In genomic region chr1:154324669-154325582, GRCh38 we compare ENCODE assay signal across 1 cellular context.
A peak's percentile ranks its signal among the peaks of the same experiment; 100 is the strongest.
TF ChIP-seq lines count a peak whose summit lies in the region.

TSS of gene ATP8B2 (plus strand) at chr1:154325525. CDS start at chr1:154328142, 2,617 bp downstream.

TF ChIP-seq in HepG2, 621 proteins besides CTCF, POLR2A, EP300 and RAD21 (continued from another document and continues in another):
- TF ChIP-seq, protein P1, sequence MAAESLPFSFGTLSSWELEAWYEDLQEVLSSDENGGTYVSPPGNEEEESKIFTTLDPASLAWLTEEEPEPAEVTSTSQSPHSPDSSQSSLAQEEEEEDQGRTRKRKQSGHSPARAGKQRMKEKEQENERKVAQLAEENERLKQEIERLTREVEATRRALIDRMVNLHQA (CRISPR knock-in tag; IDR thresholded peaks at IDR 0.05): no peak
- no peak for TF ChIP-seq NR2F1 (CRISPR knock-in tag; IDR thresholded peaks at IDR 0.05)
- no peak for TF ChIP-seq ZNF572 (CRISPR knock-in tag; IDR thresholded peaks at IDR 0.05)
- TF ChIP-seq ZNF878 (CRISPR knock-in tag; IDR thresholded peaks at IDR 0.05): no peak
- TF ChIP-seq ZNF569 (CRISPR knock-in tag; IDR thresholded peaks at IDR 0.05; ENCODE audit: borderline replicate concordance): no peak
- peak; percentile 52 for TF ChIP-seq ASH2L (IDR thresholded peaks at IDR 0.05; ENCODE audit: insufficient read length, low read depth, low read length)
- no peak for TF ChIP-seq SIN3B (IDR thresholded peaks at IDR 0.05; ENCODE audit: low read length)
- TF ChIP-seq AHR (CRISPR knock-in tag; IDR thresholded peaks at IDR 0.05): 0 out of 2 replicates have a peak, but pooled peaks have one; percentile 44
- no peak for TF ChIP-seq ZNF101 (CRISPR knock-in tag; IDR thresholded peaks at IDR 0.05; ENCODE audit: borderline replicate concordance, low read depth)
- no peak for TF ChIP-seq TCF12 (IDR thresholded peaks at IDR 0.05)
- no peak for TF ChIP-seq TCF12 (CRISPR knock-in tag; IDR thresholded peaks at IDR 0.05)
- TF ChIP-seq MIXL1 (CRISPR knock-in tag; IDR thresholded peaks at IDR 0.05): no peak
- peak; percentile 55; the same call in 1 of the 2 replicates for TF ChIP-seq ZNF788 (CRISPR knock-in tag; IDR thresholded peaks at IDR 0.05; ENCODE audit: borderline replicate concordance)
- no peak for TF ChIP-seq SP1 (IDR thresholded peaks at IDR 0.05)
- TF ChIP-seq SP1 (CRISPR knock-in tag; IDR thresholded peaks at IDR 0.05): peak; percentile 60; the same call in 1 of the 2 replicates
- no peak for TF ChIP-seq PAX8 (CRISPR knock-in tag; IDR thresholded peaks at IDR 0.05; ENCODE audit: borderline replicate concordance)
- no peak for TF ChIP-seq HCFC1 (IDR thresholded peaks at IDR 0.05; ENCODE audit: low read depth, low read length)
- TF ChIP-seq NFE2 (CRISPR knock-in tag; IDR thresholded peaks at IDR 0.05): no peak
- no peak for TF ChIP-seq NCOA2 (CRISPR knock-in tag; IDR thresholded peaks at IDR 0.05)
- no peak for TF ChIP-seq MBD4 (IDR thresholded peaks at IDR 0.05; ENCODE audit: borderline replicate concordance, low read length)
- 0 out of 2 replicates have a peak, but pooled peaks have one; percentile 29 for TF ChIP-seq ISL2 (CRISPR knock-in tag; IDR thresholded peaks at IDR 0.05)
- no peak; the same call in 1 of the 2 replicates for TF ChIP-seq ELF1 (CRISPR knock-in tag; IDR thresholded peaks at IDR 0.05)
- TF ChIP-seq ZNF550 (CRISPR knock-in tag; IDR thresholded peaks at IDR 0.05; ENCODE audit: borderline replicate concordance): no peak
- no peak for TF ChIP-seq ZNF235 (CRISPR knock-in tag; IDR thresholded peaks at IDR 0.05; ENCODE audit: borderline replicate concordance)
- peak; percentile 8; the same call in 1 of the 2 replicates for TF ChIP-seq CREM (IDR thresholded peaks at IDR 0.05)
- no peak for TF ChIP-seq CREM (CRISPR knock-in tag; IDR thresholded peaks at IDR 0.05)
- no peak for TF ChIP-seq PHF21A (CRISPR knock-in tag; IDR thresholded peaks at IDR 0.05)
- no peak for TF ChIP-seq ZNF790 (CRISPR knock-in tag; IDR thresholded peaks at IDR 0.05; ENCODE audit: borderline replicate concordance)
- no peak for TF ChIP-seq TRAFD1 (CRISPR knock-in tag; IDR thresholded peaks at IDR 0.05; ENCODE audit: borderline replicate concordance)
- no peak for TF ChIP-seq SRSF4 (IDR thresholded peaks at IDR 0.05; ENCODE audit: low read depth, low read length, poor library complexity, severe bottlenecking)
- no peak for TF ChIP-seq ZFYVE20 (CRISPR knock-in tag; IDR thresholded peaks at IDR 0.05; ENCODE audit: borderline replicate concordance, low read depth)
- no peak for TF ChIP-seq MBNL3 (CRISPR knock-in tag; conservative IDR thresholded peaks at IDR 0.05)
- TF ChIP-seq, protein P2, sequence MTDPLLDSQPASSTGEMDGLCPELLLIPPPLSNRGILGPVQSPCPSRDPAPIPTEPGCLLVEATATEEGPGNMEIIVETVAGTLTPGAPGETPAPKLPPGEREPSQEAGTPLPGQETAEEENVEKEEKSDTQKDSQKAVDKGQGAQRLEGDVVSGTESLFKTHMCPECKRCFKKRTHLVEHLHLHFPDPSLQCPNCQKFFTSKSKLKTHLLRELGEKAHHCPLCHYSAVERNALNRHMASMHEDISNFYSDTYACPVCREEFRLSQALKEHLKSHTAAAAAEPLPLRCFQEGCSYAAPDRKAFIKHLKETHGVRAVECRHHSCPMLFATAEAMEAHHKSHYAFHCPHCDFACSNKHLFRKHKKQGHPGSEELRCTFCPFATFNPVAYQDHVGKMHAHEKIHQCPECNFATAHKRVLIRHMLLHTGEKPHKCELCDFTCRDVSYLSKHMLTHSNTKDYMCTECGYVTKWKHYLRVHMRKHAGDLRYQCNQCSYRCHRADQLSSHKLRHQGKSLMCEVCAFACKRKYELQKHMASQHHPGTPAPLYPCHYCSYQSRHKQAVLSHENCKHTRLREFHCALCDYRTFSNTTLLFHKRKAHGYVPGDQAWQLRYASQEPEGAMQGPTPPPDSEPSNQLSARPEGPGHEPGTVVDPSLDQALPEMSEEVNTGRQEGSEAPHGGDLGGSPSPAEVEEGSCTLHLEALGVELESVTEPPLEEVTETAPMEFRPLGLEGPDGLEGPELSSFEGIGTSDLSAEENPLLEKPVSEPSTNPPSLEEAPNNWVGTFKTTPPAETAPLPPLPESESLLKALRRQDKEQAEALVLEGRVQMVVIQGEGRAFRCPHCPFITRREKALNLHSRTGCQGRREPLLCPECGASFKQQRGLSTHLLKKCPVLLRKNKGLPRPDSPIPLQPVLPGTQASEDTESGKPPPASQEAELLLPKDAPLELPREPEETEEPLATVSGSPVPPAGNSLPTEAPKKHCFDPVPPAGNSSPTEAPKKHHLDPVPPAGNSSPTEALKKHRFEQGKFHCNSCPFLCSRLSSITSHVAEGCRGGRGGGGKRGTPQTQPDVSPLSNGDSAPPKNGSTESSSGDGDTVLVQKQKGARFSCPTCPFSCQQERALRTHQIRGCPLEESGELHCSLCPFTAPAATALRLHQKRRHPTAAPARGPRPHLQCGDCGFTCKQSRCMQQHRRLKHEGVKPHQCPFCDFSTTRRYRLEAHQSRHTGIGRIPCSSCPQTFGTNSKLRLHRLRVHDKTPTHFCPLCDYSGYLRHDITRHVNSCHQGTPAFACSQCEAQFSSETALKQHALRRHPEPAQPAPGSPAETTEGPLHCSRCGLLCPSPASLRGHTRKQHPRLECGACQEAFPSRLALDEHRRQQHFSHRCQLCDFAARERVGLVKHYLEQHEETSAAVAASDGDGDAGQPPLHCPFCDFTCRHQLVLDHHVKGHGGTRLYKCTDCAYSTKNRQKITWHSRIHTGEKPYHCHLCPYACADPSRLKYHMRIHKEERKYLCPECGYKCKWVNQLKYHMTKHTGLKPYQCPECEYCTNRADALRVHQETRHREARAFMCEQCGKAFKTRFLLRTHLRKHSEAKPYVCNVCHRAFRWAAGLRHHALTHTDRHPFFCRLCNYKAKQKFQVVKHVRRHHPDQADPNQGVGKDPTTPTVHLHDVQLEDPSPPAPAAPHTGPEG (CRISPR knock-in tag; IDR thresholded peaks at IDR 0.05): no peak
- peak; percentile 27; the same call in 1 of the 2 replicates for TF ChIP-seq HDAC2 (CRISPR knock-in tag; IDR thresholded peaks at IDR 0.05)
- TF ChIP-seq BHLHE40 (IDR thresholded peaks at IDR 0.05; ENCODE audit: low read length): no peak
- TF ChIP-seq FOSL2 (CRISPR knock-in tag; IDR thresholded peaks at IDR 0.05): 0 out of 2 replicates have a peak, but pooled peaks have one; percentile 9
- TF ChIP-seq ZNF780A (CRISPR knock-in tag; IDR thresholded peaks at IDR 0.05): no peak
- TF ChIP-seq MAFG (CRISPR knock-in tag; IDR thresholded peaks at IDR 0.05): no peak
- TF ChIP-seq, protein P3, sequence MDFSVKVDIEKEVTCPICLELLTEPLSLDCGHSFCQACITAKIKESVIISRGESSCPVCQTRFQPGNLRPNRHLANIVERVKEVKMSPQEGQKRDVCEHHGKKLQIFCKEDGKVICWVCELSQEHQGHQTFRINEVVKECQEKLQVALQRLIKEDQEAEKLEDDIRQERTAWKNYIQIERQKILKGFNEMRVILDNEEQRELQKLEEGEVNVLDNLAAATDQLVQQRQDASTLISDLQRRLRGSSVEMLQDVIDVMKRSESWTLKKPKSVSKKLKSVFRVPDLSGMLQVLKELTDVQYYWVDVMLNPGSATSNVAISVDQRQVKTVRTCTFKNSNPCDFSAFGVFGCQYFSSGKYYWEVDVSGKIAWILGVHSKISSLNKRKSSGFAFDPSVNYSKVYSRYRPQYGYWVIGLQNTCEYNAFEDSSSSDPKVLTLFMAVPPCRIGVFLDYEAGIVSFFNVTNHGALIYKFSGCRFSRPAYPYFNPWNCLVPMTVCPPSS (IDR thresholded peaks at IDR 0.05): no peak
- TF ChIP-seq ZMYM2 (CRISPR knock-in tag; IDR thresholded peaks at IDR 0.05): no peak
- TF ChIP-seq ZNF230 (CRISPR knock-in tag; IDR thresholded peaks at IDR 0.05): no peak
- TF ChIP-seq, protein P4, sequence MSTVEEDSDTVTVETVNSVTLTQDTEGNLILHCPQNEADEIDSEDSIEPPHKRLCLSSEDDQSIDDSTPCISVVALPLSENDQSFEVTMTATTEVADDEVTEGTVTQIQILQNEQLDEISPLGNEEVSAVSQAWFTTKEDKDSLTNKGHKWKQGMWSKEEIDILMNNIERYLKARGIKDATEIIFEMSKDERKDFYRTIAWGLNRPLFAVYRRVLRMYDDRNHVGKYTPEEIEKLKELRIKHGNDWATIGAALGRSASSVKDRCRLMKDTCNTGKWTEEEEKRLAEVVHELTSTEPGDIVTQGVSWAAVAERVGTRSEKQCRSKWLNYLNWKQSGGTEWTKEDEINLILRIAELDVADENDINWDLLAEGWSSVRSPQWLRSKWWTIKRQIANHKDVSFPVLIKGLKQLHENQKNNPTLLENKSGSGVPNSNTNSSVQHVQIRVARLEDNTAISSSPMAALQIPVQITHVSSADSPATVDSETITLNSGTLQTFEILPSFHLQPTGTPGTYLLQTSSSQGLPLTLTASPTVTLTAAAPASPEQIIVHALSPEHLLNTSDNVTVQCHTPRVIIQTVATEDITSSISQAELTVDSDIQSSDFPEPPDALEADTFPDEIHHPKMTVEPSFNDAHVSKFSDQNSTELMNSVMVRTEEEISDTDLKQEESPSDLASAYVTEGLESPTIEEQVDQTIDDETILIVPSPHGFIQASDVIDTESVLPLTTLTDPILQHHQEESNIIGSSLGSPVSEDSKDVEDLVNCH (CRISPR knock-in tag; IDR thresholded peaks at IDR 0.05): no peak
- TF ChIP-seq ONECUT2 (CRISPR knock-in tag; IDR thresholded peaks at IDR 0.05): no peak
- no peak for TF ChIP-seq ZNF512B (CRISPR knock-in tag; IDR thresholded peaks at IDR 0.05; ENCODE audit: borderline replicate concordance)
- no peak for TF ChIP-seq NFE2L2 (IDR thresholded peaks at IDR 0.05; ENCODE audit: low read length)
- peak; percentile 81 for TF ChIP-seq HIC2 (CRISPR knock-in tag; IDR thresholded peaks at IDR 0.05; ENCODE audit: low read depth)
- no peak for TF ChIP-seq ZNF720 (CRISPR knock-in tag; IDR thresholded peaks at IDR 0.05)
- no peak for TF ChIP-seq HMG20B (CRISPR knock-in tag; conservative IDR thresholded peaks at IDR 0.05)
- TF ChIP-seq, protein P5, sequence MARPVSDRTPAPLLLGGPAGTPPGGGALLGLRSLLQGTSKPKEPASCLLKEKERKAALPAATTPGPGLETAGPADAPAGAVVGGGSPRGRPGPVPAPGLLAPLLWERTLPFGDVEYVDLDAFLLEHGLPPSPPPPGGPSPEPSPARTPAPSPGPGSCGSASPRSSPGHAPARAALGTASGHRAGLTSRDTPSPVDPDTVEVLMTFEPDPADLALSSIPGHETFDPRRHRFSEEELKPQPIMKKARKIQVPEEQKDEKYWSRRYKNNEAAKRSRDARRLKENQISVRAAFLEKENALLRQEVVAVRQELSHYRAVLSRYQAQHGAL (CRISPR knock-in tag; IDR thresholded peaks at IDR 0.05; ENCODE audit: not compliant biosample characterization): no peak
- no peak for TF ChIP-seq RCOR2 (CRISPR knock-in tag; IDR thresholded peaks at IDR 0.05)
- TF ChIP-seq TMF1 (CRISPR knock-in tag; IDR thresholded peaks at IDR 0.05; ENCODE audit: low read depth): no peak
- TF ChIP-seq ZNF709 (CRISPR knock-in tag; IDR thresholded peaks at IDR 0.05): no peak
- TF ChIP-seq TOE1 (CRISPR knock-in tag; IDR thresholded peaks at IDR 0.05): no peak
- TF ChIP-seq BATF2 (CRISPR knock-in tag; IDR thresholded peaks at IDR 0.05): no peak
- TF ChIP-seq EED (CRISPR knock-in tag; IDR thresholded peaks at IDR 0.05): no peak
